Comparison of ENCODE assay signal across 9 cellular contexts in genomic region chr7:35647171-35647574, GRCh38. TPM values are rescaled to one million over a fixed set of nuclear protein-coding genes. Genes with fewer than 3 reads are reported as not detected.
A peak's percentile ranks its signal among the peaks of the same experiment; 100 is the strongest.
DNase-seq lines count a peak whose midpoint lies in the region; ATAC-seq and TF ChIP-seq lines count a peak whose summit lies in the region.
"Had no signal": no experiment of that assay in that cellular context is flagged by ENCODE, and none has a peak within 500 bp of the region (broad histone marks: within the 10 kb centered on the region; RNA-seq: fewer than 3 reads in every experiment).

No MANE protein-coding gene starts in this region.

- peak; percentile 55 for DNase-seq in NCI-H345 treated with DMSO at 0.1 percent for 48 hours (lab: John Stamatoyannopoulos, UW; ENCODE audit: unreplicated experiment)
- peak; percentile 54 for DNase-seq in fibroblast of villous mesenchyme (ENCODE audit: low read depth)
- DNase-seq in progenitor cell of endocrine pancreas (ENCODE audit: low spot score, unreplicated experiment): no peak
- DNase-seq in inferior parietal cortex (ENCODE audit: extremely low spot score): no peak
- DNase-seq: islet precursor cell had no signal

- H3K9me3 Mint-ChIP-seq in progenitor cell of endocrine pancreas (ENCODE audit: low read depth): peaks cover 6% of the 10 kb centered on the region

- no peak overlapping the region for H3K4me3 ChIP-seq in fibroblast of villous mesenchyme (ENCODE audit: low read depth, low read length)

- no peak for TF ChIP-seq CTCF in fibroblast of villous mesenchyme (IDR thresholded peaks at IDR 0.05; ENCODE audit: insufficient read depth, low read depth, low read length)
- no peak for TF ChIP-seq CTCF in progenitor cell of endocrine pancreas (IDR thresholded peaks at IDR 0.05; ENCODE audit: unreplicated experiment)

- H3K27me3 Mint-ChIP-seq in progenitor cell of endocrine pancreas: no peaks in the 10 kb centered on the region

- ATAC-seq in GM21381 (IDR thresholded peaks at IDR 0.05; ENCODE audit: unreplicated experiment): peak; percentile 40
- ATAC-seq in HG03039 (IDR thresholded peaks at IDR 0.05; ENCODE audit: unreplicated experiment): no peak
- no peak for ATAC-seq in HG03025 (IDR thresholded peaks at IDR 0.05; ENCODE audit: low FRiP score, unreplicated experiment)
- ATAC-seq in GM21528 (IDR thresholded peaks at IDR 0.05; ENCODE audit: low FRiP score, unreplicated experiment): no peak

- H3K27ac Mint-ChIP-seq in progenitor cell of endocrine pancreas: peak overlapping the region; percentile 73

- peak overlapping the region; percentile 8 for H3K4me3 Mint-ChIP-seq in progenitor cell of endocrine pancreas (ENCODE audit: low read depth)

- H3K36me3 Mint-ChIP-seq in progenitor cell of endocrine pancreas (ENCODE audit: insufficient read depth): peaks cover 13% of the 10 kb centered on the region

- H3K4me1 Mint-ChIP-seq in progenitor cell of endocrine pancreas (ENCODE audit: low read depth): peaks cover 33% of the 10 kb centered on the region

RNA-seq across cellular contexts. Expression of gene HERPUD2, which starts 47.8 kb away (rescaled TPM):
- 23.2 and 30.7 TPM in 2 replicates for total RNA-seq in fibroblast of villous mesenchyme
- 37.4 and 39.1 TPM in 2 replicates for total RNA-seq in progenitor cell of endocrine pancreas

Comparison
In these comparisons a context has a peak if more than half of its experiments do, and no peak if none do; other contexts are left out.
1. DNase-seq: peak in NCI-H345 treated with DMSO at 0.1 percent for 48 hours (single experiment) and fibroblast of villous mesenchyme (single experiment); none in progenitor cell of endocrine pancreas (single experiment) and inferior parietal cortex (single experiment).